21 cellular contexts compared by ENCODE assay signal in genomic region chr2:225036431-225036830, GRCh38. TPM values are rescaled to one million over a fixed set of nuclear protein-coding genes. Genes with fewer than 3 reads are reported as not detected.
DNase-seq lines count a peak whose midpoint lies in the region; ATAC-seq, FAIRE-seq and TF ChIP-seq lines count a peak whose summit lies in the region.
"Had no signal": no experiment of that assay in that cellular context is flagged by ENCODE, and none has a peak within 500 bp of the region (broad histone marks: within the 10 kb centered on the region; RNA-seq: fewer than 3 reads in every experiment).

No MANE protein-coding gene starts in this region.

- BruUV-seq in GM12878 (replicated peaks; lab: Mats Ljungman, UMichigan), result no TSS peak

- peaks cover 93% of the 10 kb centered on the region for H3K4me1 Mint-ChIP-seq in CD4-positive, alpha-beta T cell (ENCODE audit: low read depth)
- peaks cover 82 to 97% (median 96%) of the 10 kb centered on the region in 3 donors for H3K4me1 Mint-ChIP-seq in CD8-positive, alpha-beta memory T cell

- H3K36me3 ChIP-seq in CD8-positive, alpha-beta memory T cell (ENCODE audit: insufficient read depth, low read length), result no peaks in the 10 kb centered on the region
- H3K36me3 ChIP-seq in GM12878 (ENCODE audit: control insufficient read depth in 2 of 2, insufficient read depth in 2 of 2, low read length in 1 of 2), result no peaks in the 10 kb centered on the region; a peak in 1 of 4 replicates
- no peaks in the 10 kb centered on the region for H3K36me3 ChIP-seq in adrenal gland (replicated peaks in 1 of 2)

- no peak overlapping the region for H3K4me3 ChIP-seq in CD8-positive, alpha-beta memory T cell (ENCODE audit: low read length)
- no peak overlapping the region for H3K4me3 ChIP-seq in GM12878
- no peak overlapping the region for H3K4me3 ChIP-seq in adrenal gland
- H3K4me3 ChIP-seq: BLaER1 treated with 17β-estradiol and CSF1 and Interleukin-3, amounts not matched to agents 10 nM and 100 nM; GM23338 had no signal

- no peak for TF ChIP-seq RAD21 in GM12878 (IDR thresholded peaks at IDR 0.05; ENCODE audit: insufficient read depth, low read depth, low read length)

- peak overlapping the region; percentile 94 for H3K27ac Mint-ChIP-seq in CD4-positive, alpha-beta T cell
- peak overlapping the region in 5 of 8 donors; percentile 3 to 45 (median 35) for H3K27ac Mint-ChIP-seq in CD8-positive, alpha-beta memory T cell
- H3K27ac Mint-ChIP-seq: GM23338 had no signal

- 89% methylated on average over 1 of the region's 1 CpG for WGBS in GM12878 (ENCODE audit: insufficient coverage, insufficient replicate concordance, low lambda C conversion rate, missing lambda C conversion rate)
- WGBS in adrenal gland, 4 donors, result 69 to 77% (median 72%) methylated on average over 1 of the region's 1 CpG

- H3K9me3 ChIP-seq in CD4-positive, alpha-beta T cell (ENCODE audit: control insufficient read depth, low read length), result no peaks in the 10 kb centered on the region
- no peaks in the 10 kb centered on the region for H3K9me3 ChIP-seq in CD8-positive, alpha-beta memory T cell (ENCODE audit: low read length)
- no peaks in the 10 kb centered on the region for H3K9me3 ChIP-seq in GM12878 (replicated peaks; ENCODE audit: control insufficient read depth, insufficient read depth, low read length)
- H3K9me3 ChIP-seq in adrenal gland (replicated peaks in 1 of 3), result no peaks in the 10 kb centered on the region

- no peaks in the 10 kb centered on the region for H4K20me1 ChIP-seq in GM12878 (ENCODE audit: control insufficient read depth, insufficient read depth)

- no peak overlapping the region for H2AFZ ChIP-seq in GM12878 (ENCODE audit: control insufficient read depth, low read depth, low read length)
- H2AFZ ChIP-seq: GM23338 had no signal

- in situ Hi-C loops in GM12878 (cut with MboI), result no loop called here
- in situ Hi-C loops in G401 (cut with HindIII; ENCODE audit: low sequenced_read_pairs), result no loop called here

- CTCF ChIA-PET in CD4-positive, alpha-beta T cell (lab: Charles Lee), result no interaction called here
- CTCF ChIA-PET in CD8-positive, alpha-beta memory T cell (lab: Charles Lee), result no interaction called here
- CTCF ChIA-PET in GM12878 (lab: Yijun Ruan, JAX), result interaction anchor here (1.0 kb wide), 1 partner anchor 14 kb away, joined by 3 read pairs; no protein-coding TSS in a partner anchor

- TF ChIP-seq POLR2A in GM12878 (IDR thresholded peaks at IDR 0.05; ENCODE audit: low read depth, low read length) (no peak), adrenal gland (IDR thresholded peaks at IDR 0.05) (no peak)

- peaks cover 93% of the 10 kb centered on the region for H3K79me2 ChIP-seq in GM12878 (ENCODE audit: control insufficient read depth, insufficient read depth, low read length)

- no peak for FAIRE-seq in GM12878 (lab: Jason Lieb, UNC)
- FAIRE-seq: G401.6, HTR-8/SVneo had no signal

- no peak overlapping the region for H3K27ac ChIP-seq in CD4-positive, alpha-beta T cell (ENCODE audit: low read depth, low read length)
- H3K27ac ChIP-seq in CD8-positive, alpha-beta memory T cell (ENCODE audit: low read depth, low read length), result no peak overlapping the region
- no peak overlapping the region for H3K27ac ChIP-seq in GM12878 (ENCODE audit: control insufficient read depth, insufficient read depth)
- H3K27ac ChIP-seq in adrenal gland, result no peak overlapping the region
- H3K27ac ChIP-seq: BLaER1 treated with 17β-estradiol and CSF1 and Interleukin-3, amounts not matched to agents 10 nM and 100 nM had no signal

- peak overlapping the region; percentile 23 for H3K4me3 Mint-ChIP-seq in CD4-positive, alpha-beta T cell
- H3K4me3 Mint-ChIP-seq in CD8-positive, alpha-beta memory T cell, result peak overlapping the region in 5 of 7 donors; percentile 3 to 93 (median 44)
- H3K4me3 Mint-ChIP-seq: GM23338 had no signal

- no peaks in the 10 kb centered on the region for H3K27me3 ChIP-seq in CD4-positive, alpha-beta T cell (ENCODE audit: control insufficient read depth, insufficient read depth, low read length)
- H3K27me3 ChIP-seq in CD8-positive, alpha-beta memory T cell (ENCODE audit: insufficient read depth, low read length, poor library complexity, severe bottlenecking), result no peaks in the 10 kb centered on the region
- H3K27me3 ChIP-seq in GM12878 (replicated peaks in 1 of 2; ENCODE audit: control insufficient read depth in 2 of 2, insufficient read depth in 2 of 2, low read length in 1 of 2), result no peaks in the 10 kb centered on the region
- no peaks in the 10 kb centered on the region for H3K27me3 ChIP-seq in adrenal gland
- H3K27me3 ChIP-seq: BLaER1 treated with 17β-estradiol and CSF1 and Interleukin-3, amounts not matched to agents 10 nM and 100 nM had no signal

- 0 out of 2 replicates have a peak overlapping the region, but pooled peaks have one; percentile 4 for H3K4me2 ChIP-seq in GM12878 (ENCODE audit: control insufficient read depth, insufficient read depth)
- H3K4me2 ChIP-seq: GM23338 had no signal

- TF ChIP-seq EP300 in GM12878 (IDR thresholded peaks at IDR 0.05; ENCODE audit: borderline replicate concordance in 1 of 2, control insufficient read depth in 1 of 2, low read depth in 2 of 2, low read length in 2 of 2), result no peak

- RAD21 ChIA-PET in GM12878 (lab: Charles Lee; ENCODE audit: unreplicated experiment), result interaction anchor here (0.7 to 7.2 kb wide), 2 partner anchors 27 to 33 kb away, joined by 3 to 47 read pairs; no protein-coding TSS in a partner anchor

- no peak overlapping the region for H3K9ac ChIP-seq in GM12878 (ENCODE audit: control insufficient read depth, insufficient read depth, low read length)
- H3K9ac ChIP-seq: BLaER1 treated with 17β-estradiol and CSF1 and Interleukin-3, amounts not matched to agents 10 nM and 100 nM had no signal

- H3K9me3 Mint-ChIP-seq in CD4-positive, alpha-beta T cell, result no peaks in the 10 kb centered on the region
- no peaks in the 10 kb centered on the region for H3K9me3 Mint-ChIP-seq in CD8-positive, alpha-beta memory T cell
- H3K9me3 Mint-ChIP-seq: GM23338 had no signal

- SMC1A ChIA-PET in GM12878 (lab: Charles Lee; ENCODE audit: uncharacterized antibody, unreplicated experiment), result interaction anchor here (4.9 kb wide), 1 partner anchor 26 kb away, joined by 53 read pairs; no protein-coding TSS in a partner anchor

- POLR2A ChIA-PET in CD4-positive, alpha-beta T cell (lab: Charles Lee), result interaction anchor here (0.8 kb wide), 1 partner anchor 149 kb away, joined by 3 read pairs; no protein-coding TSS in a partner anchor
- POLR2A ChIA-PET in CD8-positive, alpha-beta memory T cell (lab: Charles Lee), result no interaction called here
- POLR2A ChIA-PET in GM12878 (lab: Charles Lee), result interaction anchor here (0.8 kb wide), 1 partner anchor 23 kb away, joined by 3 read pairs; no protein-coding TSS in a partner anchor

- peaks cover 77% of the 10 kb centered on the region for H3K4me1 ChIP-seq in CD8-positive, alpha-beta memory T cell (ENCODE audit: insufficient read depth, low read length)
- H3K4me1 ChIP-seq in GM12878 (ENCODE audit: control insufficient read depth, insufficient read depth, low read length) (peaks cover 10% of the 10 kb centered on the region), adrenal gland (replicated peaks in 1 of 2) (peaks cover 19 to 24% of the 10 kb centered on the region in 2 donors)

- intact Hi-C loops in CD4-positive, alpha-beta T cell (cut with DNase I, micrococcal nuclease), result loop anchor here in 1 of 2 experiments (5.0 kb wide), 1 partner anchor 66 kb away; no protein-coding TSS in a partner anchor
- intact Hi-C loops in GM12878 (cut with micrococcal nuclease; ENCODE audit: unreplicated experiment) (no loop called here), adrenal gland (cut with DNase I) (no loop called here)

- H3K27me3 Mint-ChIP-seq in CD4-positive, alpha-beta T cell, result no peaks in the 10 kb centered on the region
- no peaks in the 10 kb centered on the region for H3K27me3 Mint-ChIP-seq in CD8-positive, alpha-beta memory T cell

- ATAC-seq in CD4-positive, alpha-beta T cell (ENCODE audit: poor library complexity), result no peak
- ATAC-seq in GM12878, result no peak
- ATAC-seq in HG03442 (IDR thresholded peaks at IDR 0.05; ENCODE audit: unreplicated experiment), result no peak
- ATAC-seq: GM23338, PC-3 had no signal

- TF ChIP-seq CTCF in CD4-positive, alpha-beta T cell (IDR thresholded peaks at IDR 0.05), result no peak
- TF ChIP-seq CTCF in GM12878 (IDR thresholded peaks at IDR 0.05 in 2 of 3, conservative IDR thresholded peaks at IDR 0.05 in 1 of 3; ENCODE audit: control insufficient read depth in 2 of 3, extremely low read depth in 1 of 3, insufficient read depth in 1 of 3, low read depth in 3 of 3, low read length in 3 of 3), result no peak
- TF ChIP-seq CTCF in adrenal gland (IDR thresholded peaks at IDR 0.05), result no peak

- H3K36me3 Mint-ChIP-seq in CD4-positive, alpha-beta T cell (ENCODE audit: low read depth), result peaks cover 53% of the 10 kb centered on the region
- peaks cover 4 to 40% (median 21%) of the 10 kb centered on the region in 3 donors for H3K36me3 Mint-ChIP-seq in CD8-positive, alpha-beta memory T cell

- no peak for DNase-seq in CD4-positive, alpha-beta T cell
- no peak for DNase-seq in CD8-positive, alpha-beta memory T cell
- DNase-seq in GM12878 (ENCODE audit: low read depth, low spot score) (no peak), pons (ENCODE audit: low spot score) (peak; percentile 51), G401 (ENCODE audit: low spot score) (no peak), adrenal gland (no peak)
- DNase-seq: DMS79 treated with DMSO at 0.1 percent for 48 hours, HCEC 1CT, IMR-90, NCI-H1436, NCI-H1930, NCI-H226, NCI-H524, PC-3, RPMI8226, SHP77 treated with DMSO at 0.1 percent for 48 hours had no signal

RNA-seq across cellular contexts. Expression of gene DOCK10, which starts 5.8 kb away (rescaled TPM):
- total RNA-seq in CD4-positive, alpha-beta T cell, result 100 to 1,000 TPM; 184 to 209 TPM
- 100 to 1,000 TPM; 135 to 138 TPM for total RNA-seq in CD8-positive, alpha-beta memory T cell
- polyA plus RNA-seq in CD8-positive, alpha-beta memory T cell, result 52.4 TPM
- total RNA-seq in GM12878 (2013; cell fraction: nucleolus; rRNA removed), result 386 and 419 TPM in 2 replicates
- total RNA-seq in GM12878 (2014; rRNA removed), result 91.7 and 97.4 TPM in 2 replicates
- total RNA-seq in GM12878 (2014; rRNA removed; fragmentation: Illumina TruSeq; extraction: Trizol), result 104 and 105 TPM in 2 replicates
- total RNA-seq in GM12878 (2021), result 81.5 and 90.8 TPM in 2 replicates
- polyA plus RNA-seq in GM12878 (2011; ENCODE audit: low read depth), result 21.0 TPM
- polyA plus RNA-seq in GM12878 (2011; rRNA removed), result 120 and 130 TPM in 2 replicates
- 58.3 and 79.4 TPM in 2 replicates for polyA plus RNA-seq in GM12878 (2011; cell fraction: cytosol; rRNA removed)
- polyA plus RNA-seq in GM12878 (2011; cell fraction: nucleus; rRNA removed), result 189 and 242 TPM in 2 replicates
- polyA plus RNA-seq in GM12878 (2012), result 32.8 and 44.7 TPM in 2 replicates
- polyA plus RNA-seq in GM12878 (2014; fragmentation: Illumina TruSeq; extraction: Trizol), result 81.5 and 109 TPM in 2 replicates
- polyA plus RNA-seq in GM12878 (2014; fragmentation: Nextera tagmentation; extraction: Ambion mirVana), result 10 to 100 TPM; 16.9 to 17.8 TPM
- 73.2 and 80.1 TPM in 2 replicates for polyA plus RNA-seq in GM12878 (2014; rRNA removed)
- 10 to 100 TPM; 31.0 to 37.5 TPM for polyA plus RNA-seq in GM12878 (2016; fragmentation: Nextera tagmentation; extraction: Ambion mirVana)
- polyA minus RNA-seq in GM12878 (2011; rRNA and poly(A)+ RNA removed), result 237 and 253 TPM in 2 replicates
- polyA minus RNA-seq in GM12878 (2011; cell fraction: cytosol; rRNA and poly(A)+ RNA removed), result 44.0 and 57.5 TPM in 2 replicates
- polyA minus RNA-seq in GM12878 (2011; cell fraction: nucleus; rRNA and poly(A)+ RNA removed), result 159 and 286 TPM in 2 replicates
- total RNA-seq in G401 (2014; rRNA removed; shearing (Covaris generic)), result not detected in 2 replicates
- total RNA-seq in adrenal gland, result 10 to 100 TPM; 17.3 to 40.8 (median 29.9) TPM
- 1 to 10 TPM; 6.2 to 9.2 (median 6.8) TPM for polyA plus RNA-seq in adrenal gland

Comparison
In these comparisons a context has a peak if more than half of its experiments do, and no peak if none do; other contexts are left out.
1. RNA of gene DOCK10, which starts 5.8 kb away (total RNA-seq): 184 to 209 TPM in CD4-positive, alpha-beta T cell, 135 to 138 TPM in CD8-positive, alpha-beta memory T cell, 81.5 to 419 TPM in GM12878 and 17.3 to 40.8 TPM in adrenal gland; not detected in G401; every median in the first group is over 10 times any median in the second.